ENCODE assay signal across 1 cellular context in genomic region chr16:46862555-46863447, GRCh38.
TF ChIP-seq lines count a peak whose summit lies in the region.

No MANE protein-coding gene starts in this region.

TF ChIP-seq in HEK293, 187 proteins besides CTCF, POLR2A, EP300 and RAD21 (continued from another document):
- TF ChIP-seq ZNF580 (tag by site-specific recombination; IDR thresholded peaks at IDR 0.05) (no peak), TRIM28 (IDR thresholded peaks at IDR 0.05; ENCODE audit: borderline replicate concordance, low read length) (0 out of 2 replicates have a peak, but pooled peaks have one; percentile 28), ZNF223 (tag by site-specific recombination; IDR thresholded peaks at IDR 0.05) (no peak), OSR2 (tag by site-specific recombination; IDR thresholded peaks at IDR 0.05) (no peak), SETDB1 (IDR thresholded peaks at IDR 0.05; ENCODE audit: insufficient read length, low read length) (peak; percentile 43), ZNF660 (tag by site-specific recombination; IDR thresholded peaks at IDR 0.05) (no peak), ZBTB17 (tag by site-specific recombination; IDR thresholded peaks at IDR 0.05) (no peak), MZF1 (tag by site-specific recombination; IDR thresholded peaks at IDR 0.05; ENCODE audit: borderline replicate concordance) (no peak; the same call in 1 of the 2 replicates), EGR2 (tag by site-specific recombination; IDR thresholded peaks at IDR 0.05; ENCODE audit: low read depth) (peak; percentile 71)
TF ChIP-seq in HEK293: peak in this region for 5.
